In the genomic region with DNA sequence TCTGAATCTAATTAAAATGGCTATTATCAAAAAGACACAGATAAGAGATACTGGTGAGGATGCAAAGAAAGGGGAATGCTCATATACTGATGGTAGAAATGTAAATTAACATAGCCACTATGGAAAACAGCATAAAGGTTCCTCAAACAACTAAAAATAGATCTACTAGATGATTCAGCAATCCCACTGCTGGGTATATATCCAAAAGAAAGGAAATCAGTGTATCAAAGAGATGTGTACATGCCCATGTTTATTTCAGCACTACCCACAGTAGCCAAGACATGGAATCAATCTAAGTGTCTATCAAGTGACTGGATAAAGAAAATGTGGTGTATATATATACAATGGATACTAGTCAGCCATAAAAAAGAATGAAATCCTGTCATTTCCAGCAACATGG, we compare ENCODE assay signal across 17 cellular contexts.
"Had no signal": no experiment of that assay in that cellular context is flagged by ENCODE, and none has a peak within 500 bp of the region (broad histone marks: within the 10 kb centered on the region; RNA-seq: fewer than 3 reads in every experiment).

No MANE protein-coding gene starts in this region.

- ATAC-seq: gastroesophageal sphincter, heart right ventricle had no signal

- H3K27ac ChIP-seq: brain microvascular endothelial cell, dorsolateral prefrontal cortex, epithelial cell of prostate, gastroesophageal sphincter, heart right ventricle, left ventricle myocardium inferior, right atrium auricular region, thyroid gland, WERI-Rb-1 had no signal

- H3K4me3 Mint-ChIP-seq: activated CD4-positive, alpha-beta memory T cell treated with anti-CD3 and anti-CD28 coated beads for 36 hours had no signal

- H3K9me3 Mint-ChIP-seq: activated CD4-positive, alpha-beta memory T cell treated with anti-CD3 and anti-CD28 coated beads for 36 hours had no signal

- H3K9me3 ChIP-seq: gastroesophageal sphincter, heart right ventricle, left ventricle myocardium inferior, right atrium auricular region, thyroid gland had no signal

- H3K36me3 ChIP-seq: brain microvascular endothelial cell, gastroesophageal sphincter, heart right ventricle, left ventricle myocardium inferior, right atrium auricular region, thyroid gland, WERI-Rb-1 had no signal

- H3K4me3 ChIP-seq: dorsolateral prefrontal cortex, gastroesophageal sphincter, heart right ventricle, left ventricle myocardium inferior, right atrium auricular region, thyroid gland had no signal

- H3K27ac Mint-ChIP-seq: activated CD4-positive, alpha-beta memory T cell treated with anti-CD3 and anti-CD28 coated beads for 36 hours; progenitor cell of endocrine pancreas had no signal

- DNase-seq: activated CD4-positive, alpha-beta memory T cell treated with anti-CD3 and anti-CD28 coated beads for 36 hours; activated T-cell treated with anti-CD3 and anti-CD28 coated beads for 4 hours; brain microvascular endothelial cell; central memory CD4-positive, alpha-beta T cell; dorsolateral prefrontal cortex; heart right ventricle; left ventricle myocardium inferior; stimulated activated CD4-positive, alpha-beta T cell treated with anti-CD3 and anti-CD28 coated beads, Interleukin-12 subunit alpha, Interleukin-12 subunit beta, amount 100 ng/mL, for 4 hours; stimulated activated CD4-positive, alpha-beta T cell treated with anti-CD3 and anti-CD28 coated beads, Interleukin-1b, Interleukin-23, amount 100 ng/mL, for 48 hours; stimulated activated CD8-positive, alpha-beta memory T cell treated with anti-CD3 and anti-CD28 coated beads, Interleukin-4, amount 100 ng/mL, for 48 hours; stimulated activated naive CD4-positive, alpha-beta T cell; thyroid gland; WERI-Rb-1 had no signal

- H3K27me3 Mint-ChIP-seq: activated CD4-positive, alpha-beta memory T cell treated with anti-CD3 and anti-CD28 coated beads for 36 hours had no signal

- H3K27me3 ChIP-seq: brain microvascular endothelial cell, dorsolateral prefrontal cortex, gastroesophageal sphincter, heart right ventricle, right atrium auricular region, thyroid gland had no signal
